ENCODE assay signal across 9 cellular contexts in the genomic region with DNA sequence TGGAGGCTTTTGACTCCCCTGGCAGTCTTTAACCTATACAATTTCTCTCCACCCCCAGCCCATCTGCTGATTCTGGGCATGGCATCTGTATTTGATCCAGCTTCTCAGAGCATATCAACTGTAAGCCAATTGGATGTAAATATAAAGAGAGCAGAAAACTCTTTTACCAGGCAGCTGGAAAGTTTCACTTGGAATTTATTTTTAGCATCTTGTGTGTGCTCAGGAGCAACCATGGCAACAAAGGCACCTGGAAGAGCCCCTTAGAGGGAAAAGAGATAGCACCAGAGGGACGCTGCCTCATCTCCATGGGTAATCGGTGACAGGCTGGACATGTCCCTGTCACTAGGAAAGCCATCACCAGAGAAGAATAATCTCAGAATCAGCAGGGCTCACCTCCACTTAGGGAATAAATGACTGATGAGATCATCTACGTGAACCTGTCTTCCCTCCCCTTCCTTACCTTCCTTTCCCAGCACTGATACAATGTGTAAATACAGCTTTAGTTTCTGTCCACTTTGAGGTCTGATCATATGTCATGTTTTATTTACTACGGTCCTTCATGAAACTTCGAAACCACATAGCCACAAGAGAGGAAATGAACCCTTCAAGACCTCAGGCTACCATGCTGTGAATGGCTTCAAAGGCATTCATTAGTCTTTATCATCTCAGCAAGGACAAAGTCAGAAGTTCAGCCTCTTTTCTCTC. TPM values are rescaled to one million over a fixed set of nuclear protein-coding genes. Genes with fewer than 3 reads are reported as not detected.
DNase-seq lines count a peak whose midpoint lies in the region; ATAC-seq and TF ChIP-seq lines count a peak whose summit lies in the region.
"Had no signal": no experiment of that assay in that cellular context is flagged by ENCODE, and none has a peak within 500 bp of the region (broad histone marks: within the 10 kb centered on the region; RNA-seq: fewer than 3 reads in every experiment).

No MANE protein-coding gene starts in this region.

- H3K9me3 ChIP-seq in right lobe of liver: no peaks in the 10 kb centered on the region

- H3K4me3 ChIP-seq in right lobe of liver: no peak overlapping the region

- no peak overlapping the region for H3K27ac ChIP-seq in right lobe of liver

- no peak for TF ChIP-seq CTCF in right lobe of liver (IDR thresholded peaks at IDR 0.05)

- intact Hi-C loops in right lobe of liver (cut with DNase I): no loop called here
- intact Hi-C loops in posterior vena cava (cut with DNase I): no loop called here

- no peak for TF ChIP-seq POLR2A in right lobe of liver (IDR thresholded peaks at IDR 0.05)

- in situ Hi-C loops in SK-MEL-5 (cut with HindIII; ENCODE audit: low pct_unique_long_range_greater_than_20kb, low sequenced_read_pairs): no loop called here

- peak; percentile 86 for ATAC-seq in GM19467 (IDR thresholded peaks at IDR 0.05; ENCODE audit: unreplicated experiment)
- ATAC-seq in HG03520 (IDR thresholded peaks at IDR 0.05; ENCODE audit: unreplicated experiment): peak; percentile 85
- no peak for ATAC-seq in right lobe of liver

- H3K4me1 ChIP-seq in right lobe of liver: no peaks in the 10 kb centered on the region

- WGBS in right lobe of liver (ENCODE audit: insufficient coverage, low coverage, low lambda C conversion rate, missing lambda C conversion rate): 54% methylated on average over 5 of the region's 5 CpGs

- H3K36me3 ChIP-seq in right lobe of liver: no peaks in the 10 kb centered on the region

- H3K27me3 ChIP-seq in right lobe of liver: no peaks in the 10 kb centered on the region

- DNase-seq in DMS53 (lab: John Stamatoyannopoulos, UW): peak; percentile 95
- DNase-seq in SK-MEL-5 (ENCODE audit: low read depth, low spot score): peak; percentile 59
- DNase-seq in right lobe of liver: no peak
- no peak for DNase-seq in stimulated activated CD4-positive, alpha-beta T cell treated with anti-CD3 and anti-CD28 coated beads, Interleukin-2, amount 100 ng/mL, for 24 hours
- DNase-seq in stimulated activated naive CD4-positive, alpha-beta T cell treated with Interleukin-2 at 50 U/mL for 16 hours (lab: John Stamatoyannopoulos, UW): no peak
- no peak for DNase-seq in posterior vena cava (ENCODE audit: low spot score)
- DNase-seq: activated CD4-positive, alpha-beta T cell treated with anti-CD3 and anti-CD28 coated beads, Interleukin-2, amount 10 ng/mL, durations not matched to agents 24 days and 14 days had no signal

RNA-seq across cellular contexts. Expression of gene SIPA1L2, which starts 25.3 kb away (rescaled TPM):
- 9.2 and 9.5 TPM in 2 replicates for total RNA-seq in SK-MEL-5 (2014; rRNA removed; shearing (Covaris generic))
- 12.3 and 13.6 TPM in 2 replicates for polyA plus RNA-seq in SK-MEL-5 (2015; cell fraction: cytosol; rRNA removed)
- polyA plus RNA-seq in SK-MEL-5 (2015; cell fraction: nucleus; rRNA removed): 13.1 and 15.9 TPM in 2 replicates
- total RNA-seq in right lobe of liver (10 to 100 TPM in 4 of 6 experiments, 1 to 10 TPM in 2; 3.7 to 22.8 (median 10.7) TPM), posterior vena cava (10 to 100 TPM; 14.1 to 14.9 TPM)

Comparison
In these comparisons a context has a peak if more than half of its experiments do, and no peak if none do; other contexts are left out.
1. DNase-seq: peak in DMS53 (single experiment) and SK-MEL-5 (single experiment); none in right lobe of liver (0 of 3), stimulated activated CD4-positive, alpha-beta T cell treated with anti-CD3 and anti-CD28 coated beads, Interleukin-2, amount 100 ng/mL, for 24 hours (0 of 2), stimulated activated naive CD4-positive, alpha-beta T cell treated with Interleukin-2 at 50 U/mL for 16 hours (single experiment) and posterior vena cava (single experiment).
2. ATAC-seq: peak in GM19467 (single experiment) and HG03520 (single experiment); none in right lobe of liver (0 of 4).